In genomic region chr17:59361386-59361785, GRCh38 we compare ENCODE assay signal across 8 cellular contexts. TPM values are rescaled to one million over a fixed set of nuclear protein-coding genes. Genes with fewer than 3 reads are reported as not detected.
DNase-seq lines count a peak whose midpoint lies in the region; TF ChIP-seq lines count a peak whose summit lies in the region.

No MANE protein-coding gene starts in this region.

- H3K36me3 ChIP-seq in hepatocyte (replicated peaks; ENCODE audit: insufficient read depth, low read depth) (no peaks in the 10 kb centered on the region), tibial artery (no peaks in the 10 kb centered on the region)

- peaks cover 19% of the 10 kb centered on the region for H3K36me3 Mint-ChIP-seq in activated T-helper 1 cell treated with anti-CD3 and anti-CD28 coated beads, Interleukin-12 subunit alpha, Interleukin-12 subunit beta, Interleukin-2, Interleukin-4 antibody, amounts not matched to agents 30 ng/mL and 10 ng/mL and 1 ng/mL, durations not matched to agents 14 hours and 24 hours and 36 hours (ENCODE audit: low read depth)

- H3K4me1 Mint-ChIP-seq in activated T-helper 1 cell treated with anti-CD3 and anti-CD28 coated beads, Interleukin-12 subunit alpha, Interleukin-12 subunit beta, Interleukin-2, Interleukin-4 antibody, amounts not matched to agents 30 ng/mL and 10 ng/mL and 1 ng/mL, durations not matched to agents 14 hours and 24 hours and 36 hours (ENCODE audit: low read depth): peaks cover 65% of the 10 kb centered on the region

- intact Hi-C loops in activated T-helper 1 cell treated with anti-CD3 and anti-CD28 coated beads, Interleukin-12 subunit alpha, Interleukin-12 subunit beta, Interleukin-2, Interleukin-4 antibody, amounts not matched to agents 30 ng/mL and 10 ng/mL and 1 ng/mL, durations not matched to agents 14 hours and 24 hours and 36 hours (cut with micrococcal nuclease): loop anchor here (2.0 to 5.0 kb wide), 3 partner anchors 51 to 486 kb away; partner anchors contain the start of genes PRR11 and SKA2
- intact Hi-C loops in tibial artery (cut with DNase I; ENCODE audit: low total_unique reads): no loop called here

- no peaks in the 10 kb centered on the region for H3K27me3 Mint-ChIP-seq in activated T-helper 1 cell treated with anti-CD3 and anti-CD28 coated beads, Interleukin-12 subunit alpha, Interleukin-12 subunit beta, Interleukin-2, Interleukin-4 antibody, amounts not matched to agents 30 ng/mL and 10 ng/mL and 1 ng/mL, durations not matched to agents 14 hours and 24 hours and 36 hours (ENCODE audit: insufficient read depth)

- H3K79me2 ChIP-seq in hepatocyte: peaks cover 77% of the 10 kb centered on the region

- H3K4me3 Mint-ChIP-seq in activated T-helper 1 cell treated with anti-CD3 and anti-CD28 coated beads, Interleukin-12 subunit alpha, Interleukin-12 subunit beta, Interleukin-2, Interleukin-4 antibody, amounts not matched to agents 30 ng/mL and 10 ng/mL and 1 ng/mL, durations not matched to agents 14 hours and 24 hours and 36 hours: peak overlapping the region; percentile 66

- TF ChIP-seq CTCF in hepatocyte (IDR thresholded peaks at IDR 0.05; ENCODE audit: poor library complexity): no peak
- no peak for TF ChIP-seq CTCF in tibial artery (IDR thresholded peaks at IDR 0.05)

- no peak overlapping the region for H3K4me2 ChIP-seq in hepatocyte

- no peaks in the 10 kb centered on the region for H3K9me2 ChIP-seq in hepatocyte (replicated peaks; ENCODE audit: insufficient read depth)

- no peak overlapping the region for H2AFZ ChIP-seq in hepatocyte

- 56% methylated on average over 3 of the region's 3 CpGs for WGBS in hepatocyte (ENCODE audit: low lambda C conversion rate, missing lambda C conversion rate)

- peak; percentile 61 for DNase-seq in activated effector memory CD4-positive, alpha-beta T cell treated with anti-CD3 and anti-CD28 coated beads, Interleukin-2, amount 50 U/mL, for 16 hours
- no peak for DNase-seq in activated effector memory CD4-positive, alpha-beta T cell treated with Interleukin-2 at 50 U/mL for 16 hours
- DNase-seq in activated T-helper 1 cell treated with anti-CD3 and anti-CD28 coated beads, Interleukin-12 subunit alpha, Interleukin-12 subunit beta, Interleukin-2, Interleukin-4 antibody, amounts not matched to agents 30 ng/mL and 10 ng/mL and 1 ng/mL, durations not matched to agents 14 hours and 24 hours and 36 hours (ENCODE audit: low spot score): no peak
- no peak for DNase-seq in hepatocyte (ENCODE audit: low spot score)
- no peak for DNase-seq in tibial artery
- no peak for DNase-seq in GF-D8 (lab: John Stamatoyannopoulos, UW)
- DNase-seq in T-helper 9 cell: no peak
- DNase-seq in HuH-7 (ENCODE audit: low spot score): no peak

- H3K9me3 ChIP-seq in hepatocyte (ENCODE audit: low read depth): no peaks in the 10 kb centered on the region
- no peaks in the 10 kb centered on the region for H3K9me3 ChIP-seq in tibial artery

- H4K20me1 ChIP-seq in hepatocyte (ENCODE audit: insufficient read depth, poor library complexity, severe bottlenecking): no peaks in the 10 kb centered on the region

- H3K4me3 ChIP-seq in hepatocyte: no peak overlapping the region
- H3K4me3 ChIP-seq in tibial artery: no peak overlapping the region

- H3K27me3 ChIP-seq in hepatocyte (no peaks in the 10 kb centered on the region), tibial artery (no peaks in the 10 kb centered on the region)

- H3K27ac Mint-ChIP-seq in activated T-helper 1 cell treated with anti-CD3 and anti-CD28 coated beads, Interleukin-12 subunit alpha, Interleukin-12 subunit beta, Interleukin-2, Interleukin-4 antibody, amounts not matched to agents 30 ng/mL and 10 ng/mL and 1 ng/mL, durations not matched to agents 14 hours and 24 hours and 36 hours: peak overlapping the region; percentile 93

- peaks cover 8% of the 10 kb centered on the region for H3K9me3 Mint-ChIP-seq in activated T-helper 1 cell treated with anti-CD3 and anti-CD28 coated beads, Interleukin-12 subunit alpha, Interleukin-12 subunit beta, Interleukin-2, Interleukin-4 antibody, amounts not matched to agents 30 ng/mL and 10 ng/mL and 1 ng/mL, durations not matched to agents 14 hours and 24 hours and 36 hours

- H3K27ac ChIP-seq in hepatocyte: peak overlapping the region; percentile 41
- H3K27ac ChIP-seq in tibial artery: peak overlapping the region; percentile 65 to 89

- H3K4me1 ChIP-seq in hepatocyte (ENCODE audit: insufficient read depth) (peaks cover 33% of the 10 kb centered on the region), tibial artery (peaks cover 7 to 100% (median 89%) of the 10 kb centered on the region in 4 donors)

RNA-seq across cellular contexts. Expression of gene YPEL2, which starts 29.9 kb away (rescaled TPM):
- total RNA-seq in activated T-helper 1 cell treated with anti-CD3 and anti-CD28 coated beads, Interleukin-12 subunit alpha, Interleukin-12 subunit beta, Interleukin-2, Interleukin-4 antibody, amounts not matched to agents 30 ng/mL and 10 ng/mL and 1 ng/mL, durations not matched to agents 14 hours and 24 hours and 36 hours: 7.4 and 7.9 TPM in 2 replicates
- 17.5 and 26.0 TPM in 2 replicates for total RNA-seq in hepatocyte
- polyA plus RNA-seq in hepatocyte: 20.2 and 21.0 TPM in 2 replicates
